ENCODE assay signal across 20 cellular contexts in the genomic region with DNA sequence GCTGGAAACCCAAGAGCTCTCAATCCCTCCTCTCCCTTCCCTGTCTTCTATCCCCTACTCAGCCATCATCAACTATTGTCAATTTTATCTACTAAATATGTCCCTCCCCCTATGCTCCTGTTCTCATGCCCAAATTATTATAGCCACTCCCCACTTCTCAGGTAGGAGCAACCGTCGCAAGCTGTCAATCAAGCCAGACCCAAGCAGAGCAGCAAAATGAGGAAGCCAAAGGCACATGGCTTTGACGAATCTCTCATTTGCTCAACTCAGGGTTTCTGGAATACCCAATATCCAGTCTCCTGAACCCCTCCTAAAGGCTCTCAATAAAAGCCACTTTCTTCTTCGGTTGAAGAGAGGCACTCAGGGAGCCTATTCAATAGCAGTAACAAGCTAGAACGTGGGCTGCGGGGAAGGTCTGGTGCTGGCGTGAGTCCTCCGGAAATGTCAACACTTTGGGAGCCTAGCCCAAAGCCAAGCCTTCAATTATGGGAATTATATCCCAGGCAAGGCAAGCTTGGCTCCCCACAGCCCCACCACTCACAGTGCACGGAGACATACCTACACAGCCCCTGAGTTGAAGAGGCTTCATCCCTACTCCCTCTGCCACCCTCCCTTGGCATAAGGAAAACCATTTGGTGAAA. TPM values are rescaled to one million over a fixed set of nuclear protein-coding genes. Genes with fewer than 3 reads are reported as not detected.
A peak's percentile ranks its signal among the peaks of the same experiment; 100 is the strongest.
DNase-seq lines count a peak whose midpoint lies in the region; ATAC-seq and TF ChIP-seq lines count a peak whose summit lies in the region.
"Had no signal": no experiment of that assay in that cellular context is flagged by ENCODE, and none has a peak within 500 bp of the region (broad histone marks: within the 10 kb centered on the region; RNA-seq: fewer than 3 reads in every experiment).

No MANE protein-coding gene starts in this region.

- H3K79me2 ChIP-seq in hepatocyte: peaks cover 54% of the 10 kb centered on the region

- TF ChIP-seq CTCF in breast epithelium (IDR thresholded peaks at IDR 0.05) (no peak), MCF 10A (IDR thresholded peaks at IDR 0.05; ENCODE audit: unreplicated experiment) (no peak), hepatocyte (IDR thresholded peaks at IDR 0.05; ENCODE audit: poor library complexity) (no peak)
- no peak for TF ChIP-seq CTCF in activated CD8-positive, alpha-beta T cell treated with anti-CD3 and anti-CD28 coated beads for 36 hours (IDR thresholded peaks at IDR 0.05)

- H3K4me1 ChIP-seq in breast epithelium (peaks cover 5 to 27% of the 10 kb centered on the region in 2 donors), hepatocyte (ENCODE audit: insufficient read depth) (peaks cover 26% of the 10 kb centered on the region), stomach smooth muscle (ENCODE audit: control insufficient read depth, insufficient read depth, low read length) (peaks cover 47% of the 10 kb centered on the region)
- H3K4me1 ChIP-seq: HAP-1 had no signal

- no TSS peak for BruUV-seq in MCF 10A (replicated peaks; lab: Mats Ljungman, UMichigan)

- H3K27me3 ChIP-seq in breast epithelium: no peaks in the 10 kb centered on the region
- H3K27me3 ChIP-seq in hepatocyte: no peaks in the 10 kb centered on the region
- no peaks in the 10 kb centered on the region for H3K27me3 ChIP-seq in stomach smooth muscle (ENCODE audit: control insufficient read depth in 1 of 2, insufficient read depth in 2 of 2, low read length in 2 of 2)

- H3K36me3 ChIP-seq in breast epithelium: no peaks in the 10 kb centered on the region
- no peaks in the 10 kb centered on the region for H3K36me3 ChIP-seq in hepatocyte (replicated peaks; ENCODE audit: insufficient read depth, low read depth)
- no peaks in the 10 kb centered on the region for H3K36me3 ChIP-seq in stomach smooth muscle (ENCODE audit: control insufficient read depth in 2 of 2, insufficient read depth in 2 of 2, low read length in 2 of 2)
- H3K36me3 ChIP-seq: HAP-1 had no signal

- H3K27ac Mint-ChIP-seq in MCF 10A (ENCODE audit: low read depth, unreplicated experiment) (no peak overlapping the region), T-helper 17 cell (no peak overlapping the region)
- H3K27ac Mint-ChIP-seq in activated CD8-positive, alpha-beta T cell treated with anti-CD3 and anti-CD28 coated beads for 36 hours: no peak overlapping the region
- H3K27ac Mint-ChIP-seq: CD4-positive, alpha-beta T cell had no signal

- H3K4me2 ChIP-seq in hepatocyte: peak overlapping the region; percentile 3

- H3K4me3 ChIP-seq in breast epithelium: no peak overlapping the region
- H3K4me3 ChIP-seq in hepatocyte: no peak overlapping the region
- peak overlapping the region in 1 of 2 donors; percentile 22 for H3K4me3 ChIP-seq in stomach smooth muscle (ENCODE audit: low read length in 2 of 2)
- H3K4me3 ChIP-seq: HAP-1, psoas muscle had no signal

- no peaks in the 10 kb centered on the region for H4K20me1 ChIP-seq in hepatocyte (ENCODE audit: insufficient read depth, poor library complexity, severe bottlenecking)

- H3K4me1 Mint-ChIP-seq in MCF 10A (ENCODE audit: insufficient read depth, unreplicated experiment) (peaks cover 42% of the 10 kb centered on the region), T-helper 17 cell (peaks cover 24% of the 10 kb centered on the region)
- H3K4me1 Mint-ChIP-seq in activated CD8-positive, alpha-beta T cell treated with anti-CD3 and anti-CD28 coated beads for 36 hours (ENCODE audit: low read depth): peaks cover 26% of the 10 kb centered on the region

- H3K36me3 Mint-ChIP-seq in MCF 10A (ENCODE audit: insufficient read depth, unreplicated experiment) (no peaks in the 10 kb centered on the region), T-helper 17 cell (ENCODE audit: low read depth) (peaks cover 3% of the 10 kb centered on the region)
- no peaks in the 10 kb centered on the region for H3K36me3 Mint-ChIP-seq in activated CD8-positive, alpha-beta T cell treated with anti-CD3 and anti-CD28 coated beads for 36 hours (ENCODE audit: low read depth)
- H3K36me3 Mint-ChIP-seq: natural killer cell had no signal

- ATAC-seq in T-helper 17 cell (no peak), HG02571 (IDR thresholded peaks at IDR 0.05; ENCODE audit: unreplicated experiment) (no peak)
- ATAC-seq in activated CD8-positive, alpha-beta T cell treated with anti-CD3 and anti-CD28 coated beads for 36 hours: no peak

- H3K9me2 ChIP-seq in hepatocyte (replicated peaks; ENCODE audit: insufficient read depth): no peaks in the 10 kb centered on the region

- H3K27ac ChIP-seq in breast epithelium (peak overlapping the region; percentile 49 to 89), hepatocyte (peak overlapping the region; percentile 12), stomach smooth muscle (ENCODE audit: low read length) (peak overlapping the region; percentile 75)
- H3K27ac ChIP-seq: psoas muscle had no signal

- CTCF ChIA-PET in MCF 10A (lab: Yijun Ruan, JAX): no interaction called here
- CTCF ChIA-PET in activated CD8-positive, alpha-beta T cell treated with anti-CD3 and anti-CD28 coated beads for 36 hours (lab: Charles Lee): interaction anchor here (1.0 kb wide), 1 partner anchor 9 kb away, joined by 3 read pairs; no protein-coding TSS in a partner anchor

- H3K9me3 ChIP-seq in breast epithelium (no peaks in the 10 kb centered on the region), T-helper 17 cell (ENCODE audit: control insufficient read depth, low read length, poor library complexity, severe bottlenecking) (no peaks in the 10 kb centered on the region), hepatocyte (ENCODE audit: low read depth) (no peaks in the 10 kb centered on the region), stomach smooth muscle (ENCODE audit: control insufficient read depth in 2 of 2, low read length in 2 of 2) (no peaks in the 10 kb centered on the region)
- H3K9me3 ChIP-seq: HAP-1, psoas muscle had no signal

- H2AFZ ChIP-seq in hepatocyte: no peak overlapping the region

- intact Hi-C loops in breast epithelium (cut with DNase I; ENCODE audit: low total_unique reads) (no loop called here), MCF 10A (cut with micrococcal nuclease) (no loop called here)
- intact Hi-C loops in activated CD8-positive, alpha-beta T cell treated with anti-CD3 and anti-CD28 coated beads for 36 hours (cut with micrococcal nuclease): no loop called here

- no peaks in the 10 kb centered on the region for H3K27me3 Mint-ChIP-seq in MCF 10A (ENCODE audit: insufficient read depth, unreplicated experiment)
- H3K27me3 Mint-ChIP-seq in T-helper 17 cell: no peaks in the 10 kb centered on the region
- H3K27me3 Mint-ChIP-seq in activated CD8-positive, alpha-beta T cell treated with anti-CD3 and anti-CD28 coated beads for 36 hours: no peaks in the 10 kb centered on the region
- H3K27me3 Mint-ChIP-seq: CD4-positive, alpha-beta T cell had no signal

- DNase-seq in breast epithelium (ENCODE audit: low spot score in 2 of 2) (no peak), MCF 10A (ENCODE audit: unreplicated experiment) (no peak), T-helper 17 cell (no peak), hepatocyte (ENCODE audit: low spot score) (no peak), hippocampal formation (lab: John Stamatoyannopoulos, UW) (no peak)
- DNase-seq in activated CD8-positive, alpha-beta T cell treated with anti-CD3 and anti-CD28 coated beads for 36 hours: no peak
- DNase-seq: activated gamma-delta T cell; amniotic stem cell; CD4-positive, alpha-beta T cell; cerebellar nuclear complex; effector CD8-positive, alpha-beta T cell; head of caudate nucleus; MM.1S; natural killer cell; NCI-H187 treated with DMSO at 0.1 percent for 48 hours; NCI-H510A; psoas muscle had no signal

- TF ChIP-seq POLR2A in breast epithelium (IDR thresholded peaks at IDR 0.05): no peak

- H3K9me3 Mint-ChIP-seq in MCF 10A (ENCODE audit: unreplicated experiment): no peaks in the 10 kb centered on the region
- peaks cover under 1% of the 10 kb centered on the region for H3K9me3 Mint-ChIP-seq in activated CD8-positive, alpha-beta T cell treated with anti-CD3 and anti-CD28 coated beads for 36 hours
- H3K9me3 Mint-ChIP-seq: CD4-positive, alpha-beta T cell; natural killer cell had no signal

- H3K4me3 Mint-ChIP-seq in MCF 10A (ENCODE audit: unreplicated experiment) (no peak overlapping the region), T-helper 17 cell (peak overlapping the region; percentile 31)
- H3K4me3 Mint-ChIP-seq in activated CD8-positive, alpha-beta T cell treated with anti-CD3 and anti-CD28 coated beads for 36 hours: no peak overlapping the region
- H3K4me3 Mint-ChIP-seq: CD4-positive, alpha-beta T cell; natural killer cell had no signal

- no peak overlapping the region for H3K9ac ChIP-seq in stomach smooth muscle (ENCODE audit: low read length in 2 of 2)

- 85% methylated on average over 9 of the region's 9 CpGs for WGBS in hepatocyte (ENCODE audit: low lambda C conversion rate, missing lambda C conversion rate)

- POLR2A ChIA-PET in MCF 10A (lab: Yijun Ruan, JAX): interaction anchor here (1.6 to 3.2 kb wide), 2 partner anchors 8 to 13 kb away, joined by 5 to 19 read pairs; no protein-coding TSS in a partner anchor
- POLR2A ChIA-PET in activated CD8-positive, alpha-beta T cell treated with anti-CD3 and anti-CD28 coated beads for 36 hours (lab: Charles Lee): interaction anchor here (1.7 kb wide), 1 partner anchor 8 kb away, joined by 7 read pairs; no protein-coding TSS in a partner anchor

RNA-seq across cellular contexts. Expression of a gene that starts 47.7 kb away (rescaled TPM):
- 10 to 100 TPM; 29.9 to 63.9 (median 48.2) TPM for total RNA-seq in breast epithelium
- total RNA-seq in MCF 10A (2022): 114 and 175 TPM in 2 replicates
- total RNA-seq in T-helper 17 cell: 10 to 100 TPM; 17.8 to 18.5 TPM
- total RNA-seq in hepatocyte: 73.9 and 82.0 TPM in 2 replicates
- polyA plus RNA-seq in hepatocyte: 176 and 197 TPM in 2 replicates
- total RNA-seq in activated CD8-positive, alpha-beta T cell treated with anti-CD3 and anti-CD28 coated beads for 36 hours: 10 to 100 TPM; 27.6 to 32.3 TPM

Comparison
In these comparisons a context has a peak if more than half of its experiments do, and no peak if none do; other contexts are left out.
1. H3K27ac ChIP-seq: peak in every context shown above with its lines; median percentile 75 in stomach smooth muscle; 69 in breast epithelium; 12 in hepatocyte.